Comparison of ENCODE assay signal across 1 cellular context in genomic region chr1:154557939-154558609, GRCh38.
TF ChIP-seq lines count a peak whose summit lies in the region.

No MANE protein-coding gene starts in this region.

TF ChIP-seq in A549, 52 proteins besides CTCF, POLR2A, EP300 and RAD21 (continued from another document):
- TF ChIP-seq, protein P1, sequence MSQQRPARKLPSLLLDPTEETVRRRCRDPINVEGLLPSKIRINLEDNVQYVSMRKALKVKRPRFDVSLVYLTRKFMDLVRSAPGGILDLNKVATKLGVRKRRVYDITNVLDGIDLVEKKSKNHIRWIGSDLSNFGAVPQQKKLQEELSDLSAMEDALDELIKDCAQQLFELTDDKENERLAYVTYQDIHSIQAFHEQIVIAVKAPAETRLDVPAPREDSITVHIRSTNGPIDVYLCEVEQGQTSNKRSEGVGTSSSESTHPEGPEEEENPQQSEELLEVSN (IDR thresholded peaks at IDR 0.05; ENCODE audit: borderline replicate concordance, low read depth): no peak
- no peak for TF ChIP-seq NPAS2 (CRISPR knock-in tag; IDR thresholded peaks at IDR 0.05; ENCODE audit: borderline replicate concordance)
